In the genomic region with DNA sequence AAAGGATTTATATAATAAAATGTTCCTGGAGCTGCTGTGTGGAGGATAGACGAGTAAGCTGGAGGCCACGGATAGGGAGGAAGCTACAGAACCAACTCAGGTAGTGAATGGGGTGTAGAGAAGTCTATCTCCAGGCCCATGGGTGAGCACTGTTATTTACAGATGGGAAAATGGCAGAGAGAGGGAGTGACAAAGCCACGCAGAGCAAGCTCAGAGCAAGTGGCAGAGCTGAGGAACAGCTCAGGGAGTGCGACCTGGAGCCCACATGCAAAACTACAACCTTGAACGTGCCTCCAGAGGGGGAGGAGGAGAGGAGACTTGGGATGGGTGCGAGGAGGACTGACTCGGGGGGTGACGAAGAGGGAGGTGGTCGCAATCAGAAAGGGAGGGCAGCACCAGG, we compare ENCODE assay signal across 27 cellular contexts. TPM values are rescaled to one million over a fixed set of nuclear protein-coding genes. Genes with fewer than 3 reads are reported as not detected.
DNase-seq lines count a peak whose midpoint lies in the region; ATAC-seq and TF ChIP-seq lines count a peak whose summit lies in the region.
"Had no signal": no experiment of that assay in that cellular context is flagged by ENCODE, and none has a peak within 500 bp of the region (broad histone marks: within the 10 kb centered on the region; RNA-seq: fewer than 3 reads in every experiment).

No MANE protein-coding gene starts in this region.

- H3K9me3 ChIP-seq in osteoblast (ENCODE audit: low read depth, low read length), result no peaks in the 10 kb centered on the region
- H3K9me3 ChIP-seq in left lung, result no peaks in the 10 kb centered on the region
- H3K9me3 ChIP-seq: BLaER1 treated with 17β-estradiol and CSF1 and Interleukin-3, amounts not matched to agents 10 nM and 100 nM had no signal

- intact Hi-C loops in Calu3 (cut with micrococcal nuclease; ENCODE audit: unreplicated experiment), result no loop called here
- intact Hi-C loops in left lung (cut with DNase I), result no loop called here

- TF ChIP-seq CTCF in Calu3 (IDR thresholded peaks at IDR 0.05; ENCODE audit: unreplicated experiment) (no peak), osteoblast (IDR thresholded peaks at IDR 0.05; ENCODE audit: extremely low read depth, low read depth, low read length) (no peak), left lung (IDR thresholded peaks at IDR 0.05) (no peak)

- H3K36me3 Mint-ChIP-seq in activated naive CD4-positive, alpha-beta T cell treated with anti-CD3 and anti-CD28 coated beads, Interleukin-2, amount 10 ng/mL, durations not matched to agents 7 days and 5 days, result peaks cover 56% of the 10 kb centered on the region
- peaks cover 87% of the 10 kb centered on the region for H3K36me3 Mint-ChIP-seq in Calu3 (ENCODE audit: insufficient read depth, unreplicated experiment)
- H3K36me3 Mint-ChIP-seq in central memory CD8-positive, alpha-beta T cell (ENCODE audit: insufficient read depth), result peaks cover 50% of the 10 kb centered on the region

- H3K4me1 ChIP-seq in osteoblast (ENCODE audit: insufficient read depth, low read length), result no peaks in the 10 kb centered on the region
- H3K4me1 ChIP-seq in left lung, result no peaks in the 10 kb centered on the region

- no peak overlapping the region for H3K4me2 ChIP-seq in osteoblast (ENCODE audit: insufficient read depth, low read length)
- H3K4me2 ChIP-seq: BLaER1 treated with 17β-estradiol and CSF1 and Interleukin-3, amounts not matched to agents 10 nM and 100 nM had no signal

- no peak overlapping the region for H3K4me3 Mint-ChIP-seq in activated naive CD4-positive, alpha-beta T cell treated with anti-CD3 and anti-CD28 coated beads, Interleukin-2, amount 10 ng/mL, durations not matched to agents 7 days and 5 days
- H3K4me3 Mint-ChIP-seq in Calu3 (ENCODE audit: low read depth, unreplicated experiment), result no peak overlapping the region
- H3K4me3 Mint-ChIP-seq in central memory CD8-positive, alpha-beta T cell, result no peak overlapping the region
- H3K4me3 Mint-ChIP-seq: CD4-positive, alpha-beta T cell had no signal

- ATAC-seq in central memory CD8-positive, alpha-beta T cell (replicated peaks; ENCODE audit: extremely low read depth, poor library complexity, severe bottlenecking), result no peak
- no peak for ATAC-seq in left lung
- no peak for ATAC-seq in GM18861 (IDR thresholded peaks at IDR 0.05; ENCODE audit: unreplicated experiment)

- no peak overlapping the region for H3K4me3 ChIP-seq in osteoblast (ENCODE audit: insufficient read depth, low read length)
- H3K4me3 ChIP-seq in left lung, result no peak overlapping the region
- H3K4me3 ChIP-seq: BLaER1 treated with 17β-estradiol and CSF1 and Interleukin-3, amounts not matched to agents 10 nM and 100 nM had no signal

- no peaks in the 10 kb centered on the region for H3K79me2 ChIP-seq in osteoblast (ENCODE audit: insufficient read depth, low read length)

- no peaks in the 10 kb centered on the region for H3K27me3 Mint-ChIP-seq in activated naive CD4-positive, alpha-beta T cell treated with anti-CD3 and anti-CD28 coated beads, Interleukin-2, amount 10 ng/mL, durations not matched to agents 7 days and 5 days
- no peaks in the 10 kb centered on the region for H3K27me3 Mint-ChIP-seq in Calu3 (ENCODE audit: unreplicated experiment)
- no peaks in the 10 kb centered on the region for H3K27me3 Mint-ChIP-seq in central memory CD8-positive, alpha-beta T cell
- H3K27me3 Mint-ChIP-seq: CD4-positive, alpha-beta T cell had no signal

- H4K20me1 ChIP-seq in osteoblast (ENCODE audit: insufficient read depth, low read length), result peaks cover 3% of the 10 kb centered on the region

- no peaks in the 10 kb centered on the region for H3K9me3 Mint-ChIP-seq in activated naive CD4-positive, alpha-beta T cell treated with anti-CD3 and anti-CD28 coated beads, Interleukin-2, amount 10 ng/mL, durations not matched to agents 7 days and 5 days
- no peaks in the 10 kb centered on the region for H3K9me3 Mint-ChIP-seq in Calu3 (ENCODE audit: low read depth, unreplicated experiment)
- no peaks in the 10 kb centered on the region for H3K9me3 Mint-ChIP-seq in central memory CD8-positive, alpha-beta T cell
- H3K9me3 Mint-ChIP-seq: CD4-positive, alpha-beta T cell had no signal

- CTCF ChIA-PET in activated naive CD4-positive, alpha-beta T cell treated with anti-CD3 and anti-CD28 coated beads, Interleukin-2, amount 10 ng/mL, durations not matched to agents 7 days and 5 days (lab: Charles Lee), result interaction anchor here (4.5 kb wide), 1 partner anchor 10 kb away, joined by 23 read pairs; no protein-coding TSS in a partner anchor
- CTCF ChIA-PET in Calu3 (lab: Charles Lee), result interaction anchor here (0.6 kb wide), 1 partner anchor 12 kb away, joined by 3 read pairs; no protein-coding TSS in a partner anchor

- no peak overlapping the region for H2AFZ ChIP-seq in osteoblast (ENCODE audit: low read length)

- peak overlapping the region; percentile 60 for H3K27ac Mint-ChIP-seq in activated naive CD4-positive, alpha-beta T cell treated with anti-CD3 and anti-CD28 coated beads, Interleukin-2, amount 10 ng/mL, durations not matched to agents 7 days and 5 days
- H3K27ac Mint-ChIP-seq in Calu3 (ENCODE audit: unreplicated experiment), result peak overlapping the region; percentile 59
- H3K27ac Mint-ChIP-seq in central memory CD8-positive, alpha-beta T cell (ENCODE audit: low read depth), result peak overlapping the region; percentile 14
- H3K27ac Mint-ChIP-seq: CD4-positive, alpha-beta T cell had no signal

- H3K4me1 Mint-ChIP-seq in activated naive CD4-positive, alpha-beta T cell treated with anti-CD3 and anti-CD28 coated beads, Interleukin-2, amount 10 ng/mL, durations not matched to agents 7 days and 5 days, result peaks cover 24% of the 10 kb centered on the region
- H3K4me1 Mint-ChIP-seq in Calu3 (ENCODE audit: low read depth, unreplicated experiment), result no peaks in the 10 kb centered on the region
- H3K4me1 Mint-ChIP-seq in central memory CD8-positive, alpha-beta T cell, result peaks cover 5% of the 10 kb centered on the region

- DNase-seq in activated naive CD4-positive, alpha-beta T cell treated with anti-CD3 and anti-CD28 coated beads, Interleukin-2, amount 10 ng/mL, durations not matched to agents 7 days and 5 days, result no peak
- DNase-seq in activated naive CD4-positive, alpha-beta T cell treated with Interleukin-2 at 50 U/mL for 16 hours, result no peak
- DNase-seq in Calu3 (no peak), osteoblast (ENCODE audit: insufficient read length, low spot score, missing footprints) (peak; percentile 56), SW 1271 (lab: John Stamatoyannopoulos, UW) (no peak), left lung (no peak)
- no peak for DNase-seq in central memory CD8-positive, alpha-beta T cell (ENCODE audit: low spot score in 2 of 2)
- DNase-seq: AML-193; CD4-positive, alpha-beta T cell; COR-L47; DMS 273 treated with DMSO at 0.1 percent for 48 hours; DMS79 treated with DMSO at 0.1 percent for 48 hours; GF-D8; GOT3; HCEC 1CT; IMR-90; MM.1S; NCI-H2029; NCI-H446 treated with DMSO at 0.1 percent for 48 hours; NCI-H526; NCI-H82; RPMI8226; SHP77 had no signal

- H3K27ac ChIP-seq in osteoblast (ENCODE audit: low read depth, low read length), result no peak overlapping the region
- H3K27ac ChIP-seq in left lung, result no peak overlapping the region
- H3K27ac ChIP-seq: BLaER1 treated with 17β-estradiol and CSF1 and Interleukin-3, amounts not matched to agents 10 nM and 100 nM; KMS-11 had no signal

- BruUV-seq in Calu3 (replicated peaks; lab: Mats Ljungman, UMichigan), result no TSS peak

- H3K27me3 ChIP-seq in osteoblast (ENCODE audit: insufficient read depth, low read length) (no peaks in the 10 kb centered on the region), left lung (no peaks in the 10 kb centered on the region)
- H3K27me3 ChIP-seq: BLaER1 treated with 17β-estradiol and CSF1 and Interleukin-3, amounts not matched to agents 10 nM and 100 nM had no signal

- H3K36me3 ChIP-seq in osteoblast (ENCODE audit: insufficient read depth, low read length) (peaks cover 68% of the 10 kb centered on the region), left lung (peaks cover 0 to 100% of the 10 kb centered on the region in 2 donors)

RNA-seq across cellular contexts. Expression of gene RSPH6A, which starts 13.4 kb away (rescaled TPM):
- total RNA-seq in Calu3 (2022) (0.44 and 0.52 TPM in 2 replicates), osteoblast (under 0.01 and 0.29 TPM in 2 replicates), left lung (under 1 TPM in 1 of 2 donors, not detected in 1; 0.13 TPM)
- total RNA-seq: SK-MEL-5 had no signal

RNA-seq across cellular contexts. Expression of gene SYMPK, which starts 34.4 kb away (rescaled TPM):
- total RNA-seq in Calu3 (2022) (130 and 135 TPM in 2 replicates), osteoblast (30.6 and 42.0 TPM in 2 replicates), left lung (10 to 100 TPM; 69.0 to 69.3 TPM)

RNA-seq across cellular contexts. Expression of gene FOXA3, which starts 35.6 kb away (rescaled TPM):
- total RNA-seq in Calu3 (2022) (12.1 and 19.9 TPM in 2 replicates), osteoblast (not detected in 2 replicates), left lung (1 to 10 TPM in 1 of 2 donors, under 1 TPM in 1; 0.45 to 1.6 TPM)
- total RNA-seq: CD4-positive, alpha-beta T cell; IMR-90; SK-MEL-5 had no signal

RNA-seq across cellular contexts. Expression of gene DMWD, which starts 35.9 kb away (rescaled TPM):
- total RNA-seq in Calu3 (2022) (74.9 and 76.9 TPM in 2 replicates), osteoblast (48.5 and 49.2 TPM in 2 replicates), left lung (10 to 100 TPM; 49.0 to 49.3 TPM)

RNA-seq across cellular contexts. Expression of gene DMPK, which starts 46.2 kb away (rescaled TPM):
- total RNA-seq in Calu3 (2022), result 70.8 and 76.0 TPM in 2 replicates
- 26.8 and 30.4 TPM in 2 replicates for total RNA-seq in osteoblast
- 10 to 100 TPM; 44.6 to 50.0 TPM for total RNA-seq in left lung
